In the genomic region with DNA sequence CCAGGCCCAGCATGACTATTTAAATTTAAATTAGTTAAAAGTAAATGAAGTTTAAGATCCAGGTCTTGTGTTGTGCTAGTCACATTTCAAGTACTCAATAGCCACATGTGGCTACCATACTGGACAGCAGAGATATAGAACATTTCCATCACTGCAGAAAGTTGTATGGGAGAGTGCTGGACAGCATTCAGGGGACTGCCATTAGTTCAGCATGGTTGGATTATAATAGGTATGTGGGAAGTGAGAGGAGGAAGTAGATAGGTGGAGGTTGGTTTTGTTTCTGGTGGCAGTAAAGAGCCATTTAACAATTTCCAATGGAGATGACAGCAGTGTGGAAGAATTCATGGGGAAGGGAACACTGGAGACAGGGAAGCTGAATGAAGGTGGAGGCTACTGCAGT, we compare ENCODE assay signal across 21 cellular contexts. TPM values are rescaled to one million over a fixed set of nuclear protein-coding genes. Genes with fewer than 3 reads are reported as not detected.
"Had no signal": no experiment of that assay in that cellular context is flagged by ENCODE, and none has a peak within 500 bp of the region (broad histone marks: within the 10 kb centered on the region; RNA-seq: fewer than 3 reads in every experiment).

No MANE protein-coding gene starts in this region.

- H3K9me3 Mint-ChIP-seq: endodermal cell; natural killer cell treated with Interleukin-12 subunit alpha and Interleukin-12 subunit beta and Interleukin-15 and Interleukin-18, amount 100 ng/mL, for 72 hours had no signal

- H3K4me3 Mint-ChIP-seq: endodermal cell; natural killer cell treated with Interleukin-12 subunit alpha and Interleukin-12 subunit beta and Interleukin-15 and Interleukin-18, amount 100 ng/mL, for 72 hours had no signal

- DNase-seq: colonic mucosa; dermis blood vessel endothelial cell; endodermal cell; erythroblast; foreskin keratinocyte; head of caudate nucleus; kidney; left colon; left ventricle myocardium superior; mesenchymal stem cell; midbrain; retina; stimulated activated naive CD4-positive, alpha-beta T cell treated with Interleukin-2 at 50 U/mL for 16 hours; trophoblast cell had no signal

- ATAC-seq: foreskin keratinocyte; left colon; left ventricle myocardium superior; natural killer cell treated with Interleukin-12 subunit alpha and Interleukin-12 subunit beta and Interleukin-15 and Interleukin-18, amount 100 ng/mL, for 72 hours; sciatic nerve had no signal

- H3K4me2 ChIP-seq: hepatocyte had no signal

- H3K79me2 ChIP-seq: parathyroid adenoma had no signal

- H3K36me3 ChIP-seq: colonic mucosa, prostate gland had no signal

- H3K27ac Mint-ChIP-seq: endodermal cell; natural killer cell treated with Interleukin-12 subunit alpha and Interleukin-12 subunit beta and Interleukin-15 and Interleukin-18, amount 100 ng/mL, for 72 hours had no signal

- H3K4me1 ChIP-seq: prostate gland had no signal

- H3K4me3 ChIP-seq: colonic mucosa, hepatocyte, lung, prostate gland had no signal

- H3K27ac ChIP-seq: colonic mucosa, foreskin keratinocyte, hepatocyte, parathyroid adenoma, prostate gland had no signal

- H2AFZ ChIP-seq: hepatocyte, parathyroid adenoma had no signal

- H3K9me3 ChIP-seq: colonic mucosa, prostate gland had no signal

RNA-seq across cellular contexts. Expression of gene ERVMER34-1, which starts 42.1 kb away (rescaled TPM):
- total RNA-seq: endothelial cell of umbilical vein; natural killer cell treated with Interleukin-12 subunit alpha and Interleukin-12 subunit beta and Interleukin-15 and Interleukin-18, amount 100 ng/mL, for 72 hours had no signal
